Comparison of ENCODE assay signal across 8 cellular contexts in the genomic region with DNA sequence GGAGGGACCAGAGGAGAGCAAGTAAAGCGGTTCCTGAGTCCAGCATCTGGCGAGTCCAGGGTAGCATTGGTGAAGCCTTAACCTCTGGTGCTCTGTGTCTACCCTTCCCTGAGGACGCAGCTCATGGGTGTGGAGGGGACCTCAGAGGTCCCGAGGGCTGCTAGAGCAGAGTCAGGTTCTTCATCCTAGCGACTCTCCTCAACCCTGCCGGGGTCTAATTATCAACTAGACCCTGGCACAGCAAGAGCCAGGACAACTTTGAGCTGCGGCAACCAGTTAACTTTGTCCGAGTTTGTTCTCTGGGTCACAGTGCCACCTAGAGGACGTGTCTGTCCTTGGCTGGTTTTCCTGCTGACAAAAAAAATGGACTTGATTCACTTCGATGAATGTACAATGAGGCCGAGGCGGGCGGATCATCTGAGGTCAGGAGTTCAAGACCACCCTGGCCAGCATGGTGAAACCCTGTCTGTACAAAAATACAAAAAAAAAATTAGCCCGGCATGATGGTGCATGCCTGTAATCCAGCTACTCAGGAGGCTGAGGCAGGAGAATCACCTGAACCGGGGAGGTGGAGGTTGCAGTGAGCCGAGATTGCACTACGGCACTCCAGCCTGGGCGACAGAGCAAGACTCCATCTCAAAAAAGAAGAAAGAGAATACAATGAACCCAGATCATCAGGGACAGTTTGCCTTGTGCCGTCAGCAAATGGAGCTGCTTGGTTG. TPM values are rescaled to one million over a fixed set of nuclear protein-coding genes. Genes with fewer than 3 reads are reported as not detected.
DNase-seq lines count a peak whose midpoint lies in the region; ATAC-seq and TF ChIP-seq lines count a peak whose summit lies in the region.

No MANE protein-coding gene starts in this region.

- H3K36me3 ChIP-seq in mammary epithelial cell (ENCODE audit: insufficient read depth, low read length) (peaks cover 11% of the 10 kb centered on the region), smooth muscle cell (ENCODE audit: low read depth) (no peaks in the 10 kb centered on the region)

- in situ Hi-C loops in ACHN (cut with HindIII; ENCODE audit: low pct_ligation_motif_present, low pct_unique_long_range_greater_than_20kb, low sequenced_read_pairs) (no loop called here), mammary epithelial cell (cut with MboI; ENCODE audit: low sequenced_read_pairs in 2 of 2) (loop anchor here (5.0 to 25.0 kb wide), 2 partner anchors 123 to 328 kb away; a partner anchor contains a TSS)

- intact Hi-C loops in mammary epithelial cell (cut with micrococcal nuclease): loop anchor here (1.0 to 5.0 kb wide), 4 partner anchors 85 to 344 kb away; a partner anchor contains a TSS

- peak; percentile 79 for DNase-seq in ACHN
- peak; percentile 51 for DNase-seq in NCI-H2171 (lab: John Stamatoyannopoulos, UW)
- DNase-seq in mammary epithelial cell: peak; percentile 60
- peak; percentile 87 for DNase-seq in iPS-NIHi7 (ENCODE audit: extremely low spot score)
- DNase-seq in smooth muscle cell (lab: John Stamatoyannopoulos, UW; ENCODE audit: unreplicated experiment): peak; percentile 33

- no peaks in the 10 kb centered on the region for H3K27me3 ChIP-seq in mammary epithelial cell (ENCODE audit: insufficient read depth, low read length)
- no peaks in the 10 kb centered on the region for H3K27me3 ChIP-seq in smooth muscle cell (ENCODE audit: low read depth)

- H2AFZ ChIP-seq in mammary epithelial cell (ENCODE audit: low read depth, low read length) (no peak overlapping the region), smooth muscle cell (ENCODE audit: low read depth) (no peak overlapping the region)

- H3K27ac ChIP-seq in mammary epithelial cell (ENCODE audit: insufficient read depth, low read depth, low read length) (no peak overlapping the region), smooth muscle cell (ENCODE audit: low read depth) (peak overlapping the region; percentile 81)

- H3K4me3 ChIP-seq in WI38 (ENCODE audit: low read depth, low read length): no peak overlapping the region
- H3K4me3 ChIP-seq in mammary epithelial cell (replicated peaks in 1 of 3; ENCODE audit: insufficient read depth in 1 of 3, low read depth in 2 of 3, low read length in 3 of 3): no peak overlapping the region
- H3K4me3 ChIP-seq in smooth muscle cell: no peak overlapping the region

- CTCF ChIA-PET in mammary epithelial cell (lab: Charles Lee; ENCODE audit: low non-redundant PET): interaction anchor here (0.6 kb wide), 1 partner anchor 40 kb away, joined by 3 read pairs; no protein-coding TSS in a partner anchor

- ATAC-seq in GM21447 (IDR thresholded peaks at IDR 0.05; ENCODE audit: unreplicated experiment): peak; percentile 46
- ATAC-seq in GM21515 (IDR thresholded peaks at IDR 0.05; ENCODE audit: unreplicated experiment): no peak

- BruUV-seq in mammary epithelial cell (replicated peaks; lab: Mats Ljungman, UMichigan): no TSS peak

- dilution Hi-C loops in mammary epithelial cell (cut with HindIII; ENCODE audit: low sequenced_read_pairs): no loop called here

- H4K20me1 ChIP-seq in mammary epithelial cell (ENCODE audit: insufficient read depth, low read length): no peaks in the 10 kb centered on the region
- peaks cover 30% of the 10 kb centered on the region for H4K20me1 ChIP-seq in smooth muscle cell (ENCODE audit: low read depth)

- no peak overlapping the region for H3K4me2 ChIP-seq in mammary epithelial cell (ENCODE audit: insufficient read depth, low read depth, low read length)
- H3K4me2 ChIP-seq in smooth muscle cell: no peak overlapping the region

- no peaks in the 10 kb centered on the region for H3K9me3 ChIP-seq in mammary epithelial cell (replicated peaks; ENCODE audit: insufficient read depth, low read length)
- no peaks in the 10 kb centered on the region for H3K9me3 ChIP-seq in smooth muscle cell (replicated peaks; ENCODE audit: low read depth)

- peaks cover 91% of the 10 kb centered on the region for H3K79me2 ChIP-seq in mammary epithelial cell (ENCODE audit: insufficient read depth, low read length)
- peaks cover 31% of the 10 kb centered on the region for H3K79me2 ChIP-seq in smooth muscle cell (ENCODE audit: low read depth)

- peaks cover 19% of the 10 kb centered on the region for H3F3A ChIP-seq in smooth muscle cell (ENCODE audit: low read depth)

- H3K9ac ChIP-seq in mammary epithelial cell (ENCODE audit: insufficient read depth, low read length) (no peak overlapping the region), smooth muscle cell (ENCODE audit: low read depth) (no peak overlapping the region)

- TF ChIP-seq CTCF in WI38 (IDR thresholded peaks at IDR 0.05; ENCODE audit: low read depth, low read length) (peak; percentile 67), mammary epithelial cell (conservative IDR thresholded peaks at IDR 0.05 in 1 of 2, IDR thresholded peaks at IDR 0.05 in 1 of 2; ENCODE audit: extremely low read depth in 1 of 2, insufficient read depth in 1 of 2, low read depth in 1 of 2, low read length in 2 of 2) (peak; percentile 80 to 86), smooth muscle cell (IDR thresholded peaks at IDR 0.05; ENCODE audit: borderline replicate concordance, insufficient read depth, poor library complexity, severe bottlenecking) (peak; percentile 83)

- H3K4me1 ChIP-seq in mammary epithelial cell (ENCODE audit: insufficient read depth, low read length) (peaks cover 37% of the 10 kb centered on the region), smooth muscle cell (ENCODE audit: low read depth) (peaks cover 20% of the 10 kb centered on the region)

- WGBS in mammary epithelial cell (ENCODE audit: low coverage, missing lambda C conversion rate): 34% methylated on average over 17 of the region's 19 CpGs
- WGBS in smooth muscle cell (ENCODE audit: low lambda C conversion rate): 49% methylated on average over 19 of the region's 19 CpGs

RNA-seq across cellular contexts. Expression of a gene that starts 24.9 kb away (rescaled TPM):
- total RNA-seq in mammary epithelial cell: 1 to 10 TPM; 2.7 to 2.8 TPM
- 0.88 TPM for polyA plus RNA-seq in mammary epithelial cell
- not detected for polyA minus RNA-seq in mammary epithelial cell
- 1.3 and 5.4 TPM in 2 replicates for total RNA-seq in smooth muscle cell
- polyA plus RNA-seq in smooth muscle cell: 0.31 and 0.49 TPM in 2 replicates

RNA-seq across cellular contexts. Expression of a gene that starts 25.6 kb away (rescaled TPM):
- total RNA-seq in mammary epithelial cell (100 to 1,000 TPM; 136 to 221 TPM), smooth muscle cell (42.3 and 51.8 TPM in 2 replicates)
- polyA plus RNA-seq in mammary epithelial cell (444 TPM), smooth muscle cell (559 and 575 TPM in 2 replicates)
- polyA minus RNA-seq in mammary epithelial cell: 141 TPM

RNA-seq across cellular contexts. Expression of a gene that starts 38.3 kb away (rescaled TPM):
- total RNA-seq in mammary epithelial cell (1 to 10 TPM in 1 of 2 donors, under 1 TPM in 1; 0.17 to 4.1 TPM), smooth muscle cell (2.2 TPM in 2 replicates)
- polyA plus RNA-seq in mammary epithelial cell (0.68 TPM), smooth muscle cell (5.8 and 11.1 TPM in 2 replicates)
- 0.16 TPM for polyA minus RNA-seq in mammary epithelial cell

RNA-seq across cellular contexts. Expression of a gene that starts 47.7 kb away (rescaled TPM):
- total RNA-seq in mammary epithelial cell: 1 to 10 TPM in 1 of 2 donors, under 1 TPM in 1; 0.67 to 1.1 TPM
- 0.12 TPM for polyA plus RNA-seq in mammary epithelial cell
- 0.36 TPM for polyA minus RNA-seq in mammary epithelial cell
- total RNA-seq in smooth muscle cell: 27.2 and 31.0 TPM in 2 replicates
- polyA plus RNA-seq in smooth muscle cell: 62.2 and 95.0 TPM in 2 replicates

Comparison
In these comparisons a context has a peak if more than half of its experiments do, and no peak if none do; other contexts are left out.
1. DNase-seq: peak in every context shown above with its lines; median percentile 87 in iPS-NIHi7; 79 in ACHN; 60 in mammary epithelial cell; 51 in NCI-H2171; 33 in smooth muscle cell.